8 cellular contexts compared by ENCODE assay signal in genomic region chr20:38893485-38894090, GRCh38. TPM values are rescaled to one million over a fixed set of nuclear protein-coding genes. Genes with fewer than 3 reads are reported as not detected.
DNase-seq lines count a peak whose midpoint lies in the region; ATAC-seq and TF ChIP-seq lines count a peak whose summit lies in the region.

No MANE protein-coding gene starts in this region.

- no peak overlapping the region for H3K27ac Mint-ChIP-seq in Caco-2 (ENCODE audit: unreplicated experiment)
- H3K27ac Mint-ChIP-seq in activated naive CD8-positive, alpha-beta T cell treated with anti-CD3 and anti-CD28 coated beads, Interleukin-2, amount 10 ng/mL, durations not matched to agents 7 days and 5 days: peak overlapping the region; percentile 81

- no peaks in the 10 kb centered on the region for H3K9me3 ChIP-seq in Caco-2
- H3K9me3 ChIP-seq in right atrium auricular region: no peaks in the 10 kb centered on the region

- peaks cover 17% of the 10 kb centered on the region for H3K4me1 Mint-ChIP-seq in Caco-2 (ENCODE audit: low read depth, unreplicated experiment)
- H3K4me1 Mint-ChIP-seq in activated naive CD8-positive, alpha-beta T cell treated with anti-CD3 and anti-CD28 coated beads, Interleukin-2, amount 10 ng/mL, durations not matched to agents 7 days and 5 days: peaks cover 27% of the 10 kb centered on the region

- CTCF ChIA-PET in Caco-2 (lab: Charles Lee): interaction anchor here (0.7 to 2.3 kb wide), 10 partner anchors 10 to 849 kb away, joined by 3 to 9 read pairs (median 4); no protein-coding TSS in a partner anchor

- H3K27me3 Mint-ChIP-seq in Caco-2 (ENCODE audit: insufficient read depth, unreplicated experiment): peaks cover 6% of the 10 kb centered on the region
- H3K27me3 Mint-ChIP-seq in activated naive CD8-positive, alpha-beta T cell treated with anti-CD3 and anti-CD28 coated beads, Interleukin-2, amount 10 ng/mL, durations not matched to agents 7 days and 5 days: no peaks in the 10 kb centered on the region

- H3K4me3 Mint-ChIP-seq in Caco-2 (ENCODE audit: unreplicated experiment): peak overlapping the region; percentile 60
- peak overlapping the region; percentile 59 for H3K4me3 Mint-ChIP-seq in activated naive CD8-positive, alpha-beta T cell treated with anti-CD3 and anti-CD28 coated beads, Interleukin-2, amount 10 ng/mL, durations not matched to agents 7 days and 5 days

- DNase-seq in Caco-2 (peak; percentile 84 to 91), NAMALWA (ENCODE audit: low spot score) (peak; percentile 81), SW480 (ENCODE audit: low spot score) (peak; percentile 78), right atrium auricular region (ENCODE audit: low spot score) (no peak), sciatic nerve (ENCODE audit: low spot score) (peak; percentile 78)
- peak; percentile 84 for DNase-seq in activated naive CD8-positive, alpha-beta T cell treated with anti-CD3 and anti-CD28 coated beads, Interleukin-2, amount 10 ng/mL, durations not matched to agents 7 days and 5 days

- POLR2A ChIA-PET in Caco-2 (lab: Charles Lee): no interaction called here
- POLR2A ChIA-PET in activated naive CD8-positive, alpha-beta T cell treated with anti-CD3 and anti-CD28 coated beads, Interleukin-2, amount 10 ng/mL, durations not matched to agents 7 days and 5 days (lab: Charles Lee): interaction anchor here (0.6 to 2.0 kb wide), 4 partner anchors 17 to 87 kb away, joined by 3 to 15 read pairs (median 4); partner anchors contain the start of gene PPP1R16B

- BruUV-seq in Caco-2 (replicated peaks; lab: Mats Ljungman, UMichigan): no TSS peak

- peaks cover 3% of the 10 kb centered on the region; the same call in 1 of the 2 replicates for H3K4me1 ChIP-seq in Caco-2
- peaks cover 0 to 10% of the 10 kb centered on the region in 2 donors for H3K4me1 ChIP-seq in right atrium auricular region

- H3K9me3 Mint-ChIP-seq in Caco-2 (ENCODE audit: unreplicated experiment): no peaks in the 10 kb centered on the region
- no peaks in the 10 kb centered on the region for H3K9me3 Mint-ChIP-seq in activated naive CD8-positive, alpha-beta T cell treated with anti-CD3 and anti-CD28 coated beads, Interleukin-2, amount 10 ng/mL, durations not matched to agents 7 days and 5 days

- no peaks in the 10 kb centered on the region for H3K36me3 Mint-ChIP-seq in Caco-2 (ENCODE audit: insufficient read depth, unreplicated experiment)
- H3K36me3 Mint-ChIP-seq in activated naive CD8-positive, alpha-beta T cell treated with anti-CD3 and anti-CD28 coated beads, Interleukin-2, amount 10 ng/mL, durations not matched to agents 7 days and 5 days: peaks cover 16% of the 10 kb centered on the region

- TF ChIP-seq CTCF in Caco-2 (IDR thresholded peaks at IDR 0.05; ENCODE audit: insufficient read depth in 1 of 2, low read depth in 1 of 2, low read length in 1 of 2, severe bottlenecking in 1 of 2, unreplicated experiment in 1 of 2) (peak; percentile 100), right atrium auricular region (IDR thresholded peaks at IDR 0.05) (peak; percentile 88 to 92)

- ATAC-seq in GM21528 (IDR thresholded peaks at IDR 0.05; ENCODE audit: low FRiP score, unreplicated experiment) (peak; percentile 59), sciatic nerve (peak; percentile 79), HG02970 (IDR thresholded peaks at IDR 0.05; ENCODE audit: low FRiP score, unreplicated experiment) (no peak)
- ATAC-seq in activated naive CD8-positive, alpha-beta T cell treated with anti-CD3 and anti-CD28 coated beads, Interleukin-2, amount 10 ng/mL, durations not matched to agents 7 days and 5 days (ENCODE audit: low read depth): peak; percentile 83

- H3K27ac ChIP-seq in right atrium auricular region: no peak overlapping the region

- no peaks in the 10 kb centered on the region for H3K36me3 ChIP-seq in Caco-2 (ENCODE audit: control insufficient read depth, insufficient read depth, low read length)
- H3K36me3 ChIP-seq in right atrium auricular region: no peaks in the 10 kb centered on the region

- intact Hi-C loops in Caco-2 (cut with micrococcal nuclease; ENCODE audit: unreplicated experiment) (loop anchor here (1.0 to 2.0 kb wide), 4 partner anchors 20 to 247 kb away; partner anchors contain the start of gene DHX35), sciatic nerve (cut with DNase I) (no loop called here)

- peak overlapping the region; percentile 27 for H3K4me3 ChIP-seq in Caco-2 (ENCODE audit: low read depth, low read length)
- peak overlapping the region in 1 of 2 donors; percentile 16 for H3K4me3 ChIP-seq in right atrium auricular region

- H3K27me3 ChIP-seq in Caco-2 (replicated peaks; ENCODE audit: control insufficient read depth, insufficient read depth, low read length) (no peaks in the 10 kb centered on the region; the same call in 1 of the 2 replicates), right atrium auricular region (no peaks in the 10 kb centered on the region)

RNA-seq across cellular contexts. Expression of gene FAM83D, which starts 32.6 kb away (rescaled TPM):
- total RNA-seq in Caco-2 (2022) (82.4 and 86.3 TPM in 2 replicates), right atrium auricular region (1 to 10 TPM; 1.1 to 2.2 TPM), sciatic nerve (0.13 TPM)
- 10 to 100 TPM; 14.4 to 15.4 TPM for total RNA-seq in activated naive CD8-positive, alpha-beta T cell treated with anti-CD3 and anti-CD28 coated beads, Interleukin-2, amount 10 ng/mL, durations not matched to agents 7 days and 5 days

Comparison
In these comparisons a context has a peak if more than half of its experiments do, and no peak if none do; other contexts are left out.
1. RNA of gene FAM83D, which starts 32.6 kb away (total RNA-seq): 82.4 to 86.3 TPM in Caco-2 and 14.4 to 15.4 TPM in activated naive CD8-positive, alpha-beta T cell treated with anti-CD3 and anti-CD28 coated beads, Interleukin-2, amount 10 ng/mL, durations not matched to agents 7 days and 5 days; 1.1 to 2.2 TPM in right atrium auricular region and 0.13 TPM in sciatic nerve (single experiment); every median in the first group is over 4 times any median in the second.